ENCODE assay signal across 25 cellular contexts in the genomic region with DNA sequence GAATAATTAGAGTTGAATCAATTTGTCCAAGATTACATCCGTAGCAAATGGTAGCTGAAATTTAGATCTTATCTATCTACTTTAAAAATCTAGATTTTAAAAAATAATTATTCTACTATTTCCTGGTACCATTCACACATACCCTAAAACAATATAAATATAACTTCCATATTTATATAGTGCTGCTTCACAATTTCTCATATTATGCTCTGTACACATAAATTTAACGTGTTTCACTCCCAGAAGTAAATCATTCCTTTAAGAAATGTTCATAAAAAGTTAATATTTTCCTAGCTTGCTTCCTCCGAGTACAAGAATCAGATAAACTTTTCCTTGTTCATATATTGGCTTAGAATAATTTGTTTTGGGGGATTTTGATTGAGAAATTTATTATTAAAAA.
"Had no signal": no experiment of that assay in that cellular context is flagged by ENCODE, and none has a peak within 500 bp of the region (broad histone marks: within the 10 kb centered on the region; RNA-seq: fewer than 3 reads in every experiment).

No MANE protein-coding gene starts in this region.

- H3K27ac ChIP-seq: brain microvascular endothelial cell, esophagus muscularis mucosa, foreskin keratinocyte, gastrocnemius medialis had no signal

- DNase-seq: activated CD4-positive, alpha-beta T cell treated with anti-CD3 and anti-CD28 coated beads for 48 hours; activated CD4-positive, alpha-beta T cell treated with anti-CD3 and anti-CD28 coated beads, Interleukin-2, amount 50 U/mL, for 1 hour; activated CD4-positive, alpha-beta T cell treated with anti-CD3 and anti-CD28 coated beads, Interleukin-2, amount 50 U/mL, for 48 hours; activated CD8-positive, alpha-beta memory T cell treated with anti-CD3 and anti-CD28 coated beads for 24 hours; activated CD8-positive, alpha-beta T cell treated with anti-CD3 and anti-CD28 coated beads for 36 hours; activated effector memory CD4-positive, alpha-beta T cell treated with Interleukin-2 at 50 U/mL for 16 hours; activated gamma-delta T cell treated with Interleukin-2 at 50 U/mL for 16 hours; activated naive CD4-positive, alpha-beta T cell treated with anti-CD3 and anti-CD28 coated beads, Interleukin-2, amount 50 U/mL, for 16 hours; activated naive CD4-positive, alpha-beta T cell treated with Interleukin-2 at 50 U/mL for 16 hours; activated T-cell treated with anti-CD3 and anti-CD28 coated beads, Interleukin-2, amount 50 U/mL, for 4 hours; amniotic stem cell; anterior cingulate cortex; brain microvascular endothelial cell; cortex of kidney; dermis blood vessel endothelial cell; effector CD4-positive, alpha-beta T cell; effector memory CD8-positive, alpha-beta T cell; erythroblast; foreskin keratinocyte; gastrocnemius medialis; T-helper 2 cell had no signal

- ATAC-seq: activated CD4-positive, CD25-positive, alpha-beta regulatory T cell treated with anti-CD3 and anti-CD28 coated beads, Interleukin-2, amount 50 U/mL, for 24 hours; activated CD8-positive, alpha-beta T cell treated with anti-CD3 and anti-CD28 coated beads for 36 hours; activated T-cell treated with anti-CD3 and anti-CD28 coated beads, Interleukin-2, amount 50 U/mL, for 4 hours; activated T-helper 17 cell treated with anti-CD3 and anti-CD28 coated beads, Interleukin-2, amount 50 U/mL, for 72 hours; effector memory CD8-positive, alpha-beta T cell; foreskin keratinocyte; gastrocnemius medialis; WTC11 had no signal
